Comparison of ENCODE assay signal across 13 cellular contexts in genomic region chr2:160993543-160994090, GRCh38.
DNase-seq lines count a peak whose midpoint lies in the region; ATAC-seq and TF ChIP-seq lines count a peak whose summit lies in the region.
"Had no signal": no experiment of that assay in that cellular context is flagged by ENCODE, and none has a peak within 500 bp of the region (broad histone marks: within the 10 kb centered on the region; RNA-seq: fewer than 3 reads in every experiment).

No MANE protein-coding gene starts in this region.

- no peaks in the 10 kb centered on the region for H3K27me3 Mint-ChIP-seq in osteocyte (ENCODE audit: unreplicated experiment)

- no TSS peak for BruUV-seq in A673 (replicated peaks; lab: Mats Ljungman, UMichigan)

- H3K4me1 ChIP-seq in A673 (ENCODE audit: insufficient read depth, low read length, poor library complexity, severe bottlenecking), result peaks cover 7% of the 10 kb centered on the region

- POLR2A ChIA-PET in A673 (lab: Charles Lee; ENCODE audit: low non-redundant PET), result no interaction called here

- TF ChIP-seq CTCF in osteocyte (IDR thresholded peaks at IDR 0.05) (no peak), A673 (conservative IDR thresholded peaks at IDR 0.05; ENCODE audit: low read depth, low read length) (no peak)

- H3K9me3 ChIP-seq in A673 (ENCODE audit: low read depth, low read length, poor library complexity, severe bottlenecking), result no peaks in the 10 kb centered on the region
- H3K9me3 ChIP-seq: BLaER1 treated with 17β-estradiol and CSF1 and Interleukin-3, amounts not matched to agents 10 nM and 100 nM had no signal

- H3K36me3 Mint-ChIP-seq in osteocyte (ENCODE audit: unreplicated experiment), result no peaks in the 10 kb centered on the region
- H3K36me3 Mint-ChIP-seq: activated naive CD8-positive, alpha-beta T cell treated with anti-CD3 and anti-CD28 coated beads, Interleukin-2, amount 10 ng/mL, durations not matched to agents 7 days and 5 days had no signal

- no peaks in the 10 kb centered on the region for H3K9me3 Mint-ChIP-seq in osteocyte (ENCODE audit: unreplicated experiment)
- H3K9me3 Mint-ChIP-seq: activated naive CD8-positive, alpha-beta T cell treated with anti-CD3 and anti-CD28 coated beads, Interleukin-2, amount 10 ng/mL, durations not matched to agents 7 days and 5 days; effector memory CD8-positive, alpha-beta T cell; T-helper 1 cell treated with Interleukin-12 subunit alpha and Interleukin-12 subunit beta and Interleukin-4 antibody, amounts not matched to agents 30 μg/mL and 1 μg/mL, for 36 hours had no signal

- CTCF ChIA-PET in A673 (lab: Charles Lee), result interaction anchor here (0.7 to 1.9 kb wide), 4 partner anchors 11 to 884 kb away, joined by 3 to 7 read pairs (median 4); no protein-coding TSS in a partner anchor

- no peak overlapping the region for H3K27ac ChIP-seq in A673 (ENCODE audit: low read depth, low read length, poor library complexity, severe bottlenecking)
- H3K27ac ChIP-seq: BLaER1 treated with 17β-estradiol and CSF1 and Interleukin-3, amounts not matched to agents 10 nM and 100 nM had no signal

- intact Hi-C loops in Right ventricle myocardium superior (cut with DNase I), result loop anchor here (5.0 kb wide), 1 partner anchor 881 kb away; no protein-coding TSS in a partner anchor
- intact Hi-C loops in A673 (cut with micrococcal nuclease; ENCODE audit: unreplicated experiment), result loop anchor here (2.0 to 5.0 kb wide), 2 partner anchors 661 to 883 kb away; no protein-coding TSS in a partner anchor

- H3K4me3 ChIP-seq in A673 (ENCODE audit: low read depth, low read length, poor library complexity, severe bottlenecking), result no peak overlapping the region
- H3K4me3 ChIP-seq: BLaER1 treated with 17β-estradiol and CSF1 and Interleukin-3, amounts not matched to agents 10 nM and 100 nM had no signal

- H3K27ac Mint-ChIP-seq in osteocyte (ENCODE audit: unreplicated experiment), result peak overlapping the region; percentile 77
- H3K27ac Mint-ChIP-seq: activated CD8-positive, alpha-beta T cell treated with anti-CD3 and anti-CD28 coated beads, Interleukin-2, amount 10 ng/mL, durations not matched to agents 7 days and 5 days; effector memory CD8-positive, alpha-beta T cell; T-helper 1 cell treated with Interleukin-12 subunit alpha and Interleukin-12 subunit beta and Interleukin-4 antibody, amounts not matched to agents 30 μg/mL and 1 μg/mL, for 36 hours had no signal

- ATAC-seq in Right ventricle myocardium superior (ENCODE audit: poor library complexity), result peak; percentile 84
- no peak for ATAC-seq in HG03521 (IDR thresholded peaks at IDR 0.05; ENCODE audit: unreplicated experiment)
- no peak for ATAC-seq in HG02678 (IDR thresholded peaks at IDR 0.05; ENCODE audit: unreplicated experiment)

- H3K36me3 ChIP-seq in A673 (ENCODE audit: insufficient read depth, low read length, poor library complexity, severe bottlenecking), result no peaks in the 10 kb centered on the region
- H3K36me3 ChIP-seq: BLaER1 treated with 17β-estradiol and CSF1 and Interleukin-3, amounts not matched to agents 10 nM and 100 nM had no signal

- H3K27me3 ChIP-seq in A673 (replicated peaks; ENCODE audit: insufficient read depth, low read depth, low read length, poor library complexity), result no peaks in the 10 kb centered on the region
- H3K27me3 ChIP-seq: BLaER1 treated with 17β-estradiol and CSF1 and Interleukin-3, amounts not matched to agents 10 nM and 100 nM had no signal

- H3K4me1 Mint-ChIP-seq in osteocyte (ENCODE audit: unreplicated experiment), result peaks cover 18% of the 10 kb centered on the region

- no peak overlapping the region for H3K4me3 Mint-ChIP-seq in osteocyte (ENCODE audit: unreplicated experiment)
- H3K4me3 Mint-ChIP-seq: activated CD8-positive, alpha-beta T cell treated with anti-CD3 and anti-CD28 coated beads, Interleukin-2, amount 10 ng/mL, durations not matched to agents 7 days and 5 days; T-helper 1 cell treated with Interleukin-12 subunit alpha and Interleukin-12 subunit beta and Interleukin-4 antibody, amounts not matched to agents 30 μg/mL and 1 μg/mL, for 36 hours had no signal

- DNase-seq in COLO668 (lab: John Stamatoyannopoulos, UW; ENCODE audit: unreplicated experiment) (peak; percentile 12), NCI-H2107 (lab: John Stamatoyannopoulos, UW) (peak; percentile 10), Right ventricle myocardium superior (no peak), osteocyte (ENCODE audit: extremely low spot score, unreplicated experiment) (no peak), NCI-H128 (lab: John Stamatoyannopoulos, UW; ENCODE audit: unreplicated experiment) (no peak), A673 (ENCODE audit: low spot score) (no peak)
- DNase-seq: activated naive CD8-positive, alpha-beta T cell treated with anti-CD3 and anti-CD28 coated beads, Interleukin-2, amount 10 ng/mL, durations not matched to agents 7 days and 5 days had no signal

Comparison
In these comparisons a context has a peak if more than half of its experiments do, and no peak if none do; other contexts are left out.
1. DNase-seq: peak in COLO668 (single experiment) and NCI-H2107 (single experiment); none in Right ventricle myocardium superior (single experiment), osteocyte (single experiment), NCI-H128 (single experiment) and A673 (single experiment).